Comparison of ENCODE assay signal across 26 cellular contexts in genomic region chr5:159976921-159977320, GRCh38.
"Had no signal": no experiment of that assay in that cellular context is flagged by ENCODE, and none has a peak within 500 bp of the region (broad histone marks: within the 10 kb centered on the region; RNA-seq: fewer than 3 reads in every experiment).

No MANE protein-coding gene starts in this region.

- ATAC-seq: effector memory CD8-positive, alpha-beta T cell; esophagus mucosa; gastrocnemius medialis; heart right ventricle; left cardiac atrium; left lung; left ventricle myocardium superior; lower lobe of right lung; naive thymus-derived CD4-positive, alpha-beta T cell had no signal

- H3K36me3 Mint-ChIP-seq: naive thymus-derived CD4-positive, alpha-beta T cell had no signal

- H3K27ac Mint-ChIP-seq: effector memory CD8-positive, alpha-beta T cell; endodermal cell; naive thymus-derived CD4-positive, alpha-beta T cell had no signal

- H3K4me3 ChIP-seq: coronary artery, esophagus squamous epithelium, gastrocnemius medialis, heart right ventricle, left lung, lower lobe of right lung had no signal

- H3K4me3 Mint-ChIP-seq: effector memory CD8-positive, alpha-beta T cell; endodermal cell; naive thymus-derived CD4-positive, alpha-beta T cell had no signal

- H3K9me3 Mint-ChIP-seq: effector memory CD8-positive, alpha-beta T cell; endodermal cell had no signal

- H3K36me3 ChIP-seq: esophagus squamous epithelium, gastrocnemius medialis, heart right ventricle, left lung, lower lobe of right lung had no signal

- FAIRE-seq: colon, endometrium, islet of Langerhans, keratinocyte had no signal

- DNase-seq: effector CD8-positive, alpha-beta T cell; effector memory CD8-positive, alpha-beta T cell; endodermal cell; erythroblast; esophagus squamous epithelium; foreskin fibroblast; foreskin melanocyte; gastrocnemius medialis; glutamatergic neuron; head of caudate nucleus; heart right ventricle; hippocampal formation; left cardiac atrium; left lung; left ventricle myocardium superior; lower lobe of right lung; mesendoderm; midbrain; naive thymus-derived CD4-positive, alpha-beta T cell had no signal

- H3K27ac ChIP-seq: coronary artery, epithelial cell of prostate, esophagus squamous epithelium, gastrocnemius medialis, heart right ventricle, left lung, lower lobe of right lung had no signal

- H3K9me3 ChIP-seq: esophagus squamous epithelium, gastrocnemius medialis, heart right ventricle, left lung, lower lobe of right lung had no signal

- H3K4me1 ChIP-seq: gastrocnemius medialis, lower lobe of right lung had no signal
